In the genomic region with DNA sequence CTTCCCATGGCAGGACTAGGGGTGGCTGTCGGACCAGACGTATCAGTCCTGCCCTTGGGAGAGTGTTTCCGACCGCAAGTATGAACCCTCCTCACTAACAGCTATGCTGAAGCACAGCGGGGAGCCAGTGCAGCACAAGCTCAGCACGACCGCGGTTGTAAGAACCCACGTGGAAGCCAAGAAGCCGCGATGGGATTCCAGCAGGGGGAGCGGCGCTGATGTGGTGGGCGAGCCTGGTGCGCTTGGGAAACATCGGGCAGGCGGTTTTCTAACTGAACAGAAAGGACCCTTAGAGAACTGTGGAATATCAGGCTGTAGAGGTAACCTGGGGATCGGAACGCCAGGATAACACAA, we compare ENCODE assay signal across 18 cellular contexts.
A peak's percentile ranks its signal among the peaks of the same experiment; 100 is the strongest.
DNase-seq lines count a peak whose midpoint lies in the region; ATAC-seq and TF ChIP-seq lines count a peak whose summit lies in the region.
"Had no signal": no experiment of that assay in that cellular context is flagged by ENCODE, and none has a peak within 500 bp of the region (broad histone marks: within the 10 kb centered on the region; RNA-seq: fewer than 3 reads in every experiment).

No MANE protein-coding gene starts in this region.

- no peaks in the 10 kb centered on the region for H3K9me3 ChIP-seq in A673 (ENCODE audit: low read depth, low read length, poor library complexity, severe bottlenecking)
- H3K9me3 ChIP-seq in MG63, result no peaks in the 10 kb centered on the region
- H3K9me3 ChIP-seq in endodermal cell (ENCODE audit: control insufficient read depth, low read length), result no peaks in the 10 kb centered on the region

- H3K4me1 Mint-ChIP-seq in endodermal cell (peaks cover 16% of the 10 kb centered on the region), neural crest cell (peaks cover 61% of the 10 kb centered on the region)

- POLR2A ChIA-PET in A673 (lab: Charles Lee; ENCODE audit: low non-redundant PET), result no interaction called here

- no peak overlapping the region for H3K27ac Mint-ChIP-seq in endodermal cell
- peak overlapping the region; percentile 66 for H3K27ac Mint-ChIP-seq in neural crest cell (ENCODE audit: unreplicated experiment)
- H3K27ac Mint-ChIP-seq: CD14-positive monocyte had no signal

- H3K4me3 ChIP-seq in A673 (ENCODE audit: low read depth, low read length, poor library complexity, severe bottlenecking) (no peak overlapping the region), MG63 (no peak overlapping the region), endodermal cell (ENCODE audit: low read length) (no peak overlapping the region)
- H3K4me3 ChIP-seq: GM12878 had no signal

- peaks cover 22% of the 10 kb centered on the region for H3K4me1 ChIP-seq in A673 (ENCODE audit: insufficient read depth, low read length, poor library complexity, severe bottlenecking)
- H3K4me1 ChIP-seq in endodermal cell (ENCODE audit: control insufficient read depth, insufficient read depth, low read length), result peaks cover 3% of the 10 kb centered on the region

- no peaks in the 10 kb centered on the region for H3K36me3 Mint-ChIP-seq in endodermal cell (ENCODE audit: low read depth)
- no peaks in the 10 kb centered on the region for H3K36me3 Mint-ChIP-seq in neural crest cell (ENCODE audit: low read depth)
- H3K36me3 Mint-ChIP-seq: CD14-positive monocyte had no signal

- no peak overlapping the region for H3K4me3 Mint-ChIP-seq in endodermal cell
- no peak overlapping the region for H3K4me3 Mint-ChIP-seq in neural crest cell

- H3K27ac ChIP-seq in A673 (ENCODE audit: low read depth, low read length, poor library complexity, severe bottlenecking) (no peak overlapping the region), endodermal cell (ENCODE audit: low read depth, low read length) (no peak overlapping the region)
- H3K27ac ChIP-seq: KMS-11 had no signal

- WGBS in endodermal cell (ENCODE audit: insufficient coverage in 1 of 2, insufficient read length in 1 of 2), 2 experiments, result 83 to 84% methylated on average over 15 to 19 of the region's 19 CpGs

- H3K27me3 ChIP-seq in A673 (replicated peaks; ENCODE audit: insufficient read depth, low read depth, low read length, poor library complexity) (no peaks in the 10 kb centered on the region), MG63 (no peaks in the 10 kb centered on the region), endodermal cell (ENCODE audit: control insufficient read depth, insufficient read depth, low read length, poor library complexity, severe bottlenecking) (no peaks in the 10 kb centered on the region)

- no peaks in the 10 kb centered on the region for H3K36me3 ChIP-seq in A673 (ENCODE audit: insufficient read depth, low read length, poor library complexity, severe bottlenecking)
- H3K36me3 ChIP-seq in MG63, result no peaks in the 10 kb centered on the region
- H3K36me3 ChIP-seq in endodermal cell (ENCODE audit: control insufficient read depth, insufficient read depth, low read length), result no peaks in the 10 kb centered on the region

- H3K27me3 Mint-ChIP-seq in endodermal cell (ENCODE audit: insufficient read depth), result peaks cover 14% of the 10 kb centered on the region
- no peaks in the 10 kb centered on the region for H3K27me3 Mint-ChIP-seq in neural crest cell (ENCODE audit: low read depth)

- H3K9ac ChIP-seq in endodermal cell (ENCODE audit: extremely low read depth, low read length, poor library complexity, severe bottlenecking), result no peak overlapping the region
- H3K9ac ChIP-seq: KMS-11 had no signal

- TF ChIP-seq CTCF in A673 (conservative IDR thresholded peaks at IDR 0.05; ENCODE audit: low read depth, low read length), result peak; percentile 47
- peak; percentile 49 for TF ChIP-seq CTCF in endodermal cell (conservative IDR thresholded peaks at IDR 0.05)
- TF ChIP-seq CTCF in neural crest cell (conservative IDR thresholded peaks at IDR 0.05), result no peak

- CTCF ChIA-PET in A673 (lab: Charles Lee), result no interaction called here

- no peak for ATAC-seq in GM18873 (IDR thresholded peaks at IDR 0.05; ENCODE audit: low FRiP score, unreplicated experiment)
- ATAC-seq in GM19035 (IDR thresholded peaks at IDR 0.05; ENCODE audit: unreplicated experiment), result no peak
- ATAC-seq: GM12878 had no signal

- H3K9me3 Mint-ChIP-seq in endodermal cell (no peaks in the 10 kb centered on the region), neural crest cell (peaks cover 11% of the 10 kb centered on the region)

- DNase-seq in A673 (ENCODE audit: low spot score) (peak; percentile 76), MG63 (peak; percentile 10), endodermal cell (peak; percentile 75), neural crest cell (ENCODE audit: low read depth, low spot score) (no peak), superior temporal gyrus (ENCODE audit: extremely low spot score) (no peak), NCI-H1930 (lab: John Stamatoyannopoulos, UW) (no peak)
- DNase-seq: 8988T, COR-L47, DMS153, NCI-H1092 treated with DMSO at 0.1 percent for 48 hours, NCI-H1694 treated with DMSO at 0.1 percent for 48 hours, NCI-H510A treated with DMSO at 0.1 percent for 48 hours, SHP77 treated with DMSO at 0.1 percent for 48 hours had no signal

- no TSS peak for BruUV-seq in A673 (replicated peaks; lab: Mats Ljungman, UMichigan)

- intact Hi-C loops in A673 (cut with micrococcal nuclease; ENCODE audit: unreplicated experiment), result no loop called here

Comparison
In these comparisons a context has a peak if more than half of its experiments do, and no peak if none do; other contexts are left out.
1. DNase-seq: peak in A673 (single experiment), MG63 (single experiment) and endodermal cell (single experiment); none in neural crest cell (single experiment), superior temporal gyrus (single experiment) and NCI-H1930 (0 of 2).